ENCODE assay signal across 1 cellular context in genomic region chr3:100087203-100087602, GRCh38.
TF ChIP-seq lines count a peak whose summit lies in the region.

No MANE protein-coding gene starts in this region.

TF ChIP-seq in HepG2, 621 proteins besides CTCF, POLR2A, EP300 and RAD21 (continued from another document):
- TF ChIP-seq DPF2 (CRISPR knock-in tag; IDR thresholded peaks at IDR 0.05; ENCODE audit: borderline replicate concordance, low read depth) (no peak), ZNF761 (CRISPR knock-in tag; conservative IDR thresholded peaks at IDR 0.05) (no peak), NFE2 (CRISPR knock-in tag; IDR thresholded peaks at IDR 0.05) (no peak), SRF (IDR thresholded peaks at IDR 0.05; ENCODE audit: low read depth, low read length) (no peak), ZNF451 (CRISPR knock-in tag; IDR thresholded peaks at IDR 0.05) (no peak), ZNF607 (CRISPR knock-in tag; IDR thresholded peaks at IDR 0.05; ENCODE audit: borderline replicate concordance) (no peak), FOXP1 (IDR thresholded peaks at IDR 0.05) (no peak), FOXP1 (CRISPR knock-in tag; IDR thresholded peaks at IDR 0.05) (no peak), ZNF546 (CRISPR knock-in tag; conservative IDR thresholded peaks at IDR 0.05) (no peak)
- TF ChIP-seq, protein P1, sequence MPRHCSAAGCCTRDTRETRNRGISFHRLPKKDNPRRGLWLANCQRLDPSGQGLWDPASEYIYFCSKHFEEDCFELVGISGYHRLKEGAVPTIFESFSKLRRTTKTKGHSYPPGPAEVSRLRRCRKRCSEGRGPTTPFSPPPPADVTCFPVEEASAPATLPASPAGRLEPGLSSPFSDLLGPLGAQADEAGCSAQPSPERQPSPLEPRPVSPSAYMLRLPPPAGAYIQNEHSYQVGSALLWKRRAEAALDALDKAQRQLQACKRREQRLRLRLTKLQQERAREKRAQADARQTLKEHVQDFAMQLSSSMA (CRISPR knock-in tag; IDR thresholded peaks at IDR 0.05): no peak
